ENCODE assay signal across 8 cellular contexts in genomic region chr11:95924414-95924760, GRCh38.
A peak's percentile ranks its signal among the peaks of the same experiment; 100 is the strongest.
DNase-seq lines count a peak whose midpoint lies in the region; ATAC-seq and TF ChIP-seq lines count a peak whose summit lies in the region.

No MANE protein-coding gene starts in this region.

- no peaks in the 10 kb centered on the region for H3K36me3 ChIP-seq in OCI-LY3 (replicated peaks; ENCODE audit: low read depth, low read length)
- no peaks in the 10 kb centered on the region for H3K36me3 ChIP-seq in duodenal mucosa (ENCODE audit: control insufficient read depth in 1 of 2, insufficient read depth in 2 of 2, low read length in 2 of 2)
- no peaks in the 10 kb centered on the region for H3K36me3 ChIP-seq in mucosa of stomach (ENCODE audit: control insufficient read depth, insufficient read depth, low read length)

- ATAC-seq in GM21367 (IDR thresholded peaks at IDR 0.05; ENCODE audit: unreplicated experiment) (peak; percentile 1), GM18873 (IDR thresholded peaks at IDR 0.05; ENCODE audit: low FRiP score, unreplicated experiment) (no peak)
- ATAC-seq in activated CD4-positive, CD25-positive, alpha-beta regulatory T cell treated with anti-CD3 and anti-CD28 coated beads, Interleukin-2, amount 50 U/mL, for 24 hours = no peak

- H2AFZ ChIP-seq in OCI-LY3 (ENCODE audit: low read depth, low read length) = peak overlapping the region; percentile 91

- no peaks in the 10 kb centered on the region for H4K20me1 ChIP-seq in OCI-LY3 (ENCODE audit: insufficient read depth, low read length)

- no peaks in the 10 kb centered on the region for H3K27me3 ChIP-seq in OCI-LY3 (ENCODE audit: low read depth, low read length)
- no peaks in the 10 kb centered on the region for H3K27me3 ChIP-seq in duodenal mucosa (ENCODE audit: control insufficient read depth in 1 of 2, insufficient read depth in 2 of 2, low read length in 2 of 2)
- no peaks in the 10 kb centered on the region for H3K27me3 ChIP-seq in mucosa of stomach (ENCODE audit: control insufficient read depth, insufficient read depth, low read length)

- no peaks in the 10 kb centered on the region for H3K9me3 ChIP-seq in OCI-LY3 (ENCODE audit: insufficient read depth, low read length)
- no peaks in the 10 kb centered on the region for H3K9me3 ChIP-seq in duodenal mucosa (ENCODE audit: control insufficient read depth in 1 of 2, low read length in 2 of 2)
- H3K9me3 ChIP-seq in mucosa of stomach (ENCODE audit: control insufficient read depth, low read length) = no peaks in the 10 kb centered on the region

- H3K4me3 ChIP-seq in OCI-LY3 (ENCODE audit: low read length) (peak overlapping the region; percentile 100), duodenal mucosa (ENCODE audit: low read depth in 1 of 2, low read length in 2 of 2) (peak overlapping the region; percentile 79 to 98), mucosa of stomach (ENCODE audit: low read length) (peak overlapping the region; percentile 89)

- DNase-seq in ACHN (peak; percentile 32), activated gamma-delta T cell (lab: John Stamatoyannopoulos, UW) (no peak)

- no peak for TF ChIP-seq CTCF in OCI-LY3 (IDR thresholded peaks at IDR 0.05; ENCODE audit: low read depth, low read length)

- H3K27ac ChIP-seq in OCI-LY3 (ENCODE audit: low read length) = peak overlapping the region; percentile 31; the same call in 1 of the 2 replicates
- H3K27ac ChIP-seq in duodenal mucosa (ENCODE audit: low read depth, low read length) = peak overlapping the region; percentile 86

- in situ Hi-C loops in ACHN (cut with HindIII; ENCODE audit: low pct_ligation_motif_present, low pct_unique_long_range_greater_than_20kb, low sequenced_read_pairs) = no loop called here

- peak overlapping the region; percentile 87 for H3K4me2 ChIP-seq in OCI-LY3 (ENCODE audit: low read length)

- H3K9ac ChIP-seq in OCI-LY3 (ENCODE audit: low read length) (peak overlapping the region; percentile 97), duodenal mucosa (ENCODE audit: low read depth in 1 of 2, low read length in 2 of 2) (peak overlapping the region; percentile 71 to 92), mucosa of stomach (ENCODE audit: low read length) (peak overlapping the region; percentile 97)

- H3K4me1 ChIP-seq in OCI-LY3 (ENCODE audit: low read length) (peaks cover 11% of the 10 kb centered on the region), duodenal mucosa (ENCODE audit: control insufficient read depth in 1 of 2, insufficient read depth in 2 of 2, low read length in 2 of 2) (peaks cover 0 to 12% of the 10 kb centered on the region in 2 donors), mucosa of stomach (ENCODE audit: control insufficient read depth, insufficient read depth, low read length) (peaks cover 6% of the 10 kb centered on the region)

- H3K79me2 ChIP-seq in OCI-LY3 (ENCODE audit: low read length) = peaks cover 31% of the 10 kb centered on the region
